Comparison of ENCODE assay signal across 8 cellular contexts in the genomic region with DNA sequence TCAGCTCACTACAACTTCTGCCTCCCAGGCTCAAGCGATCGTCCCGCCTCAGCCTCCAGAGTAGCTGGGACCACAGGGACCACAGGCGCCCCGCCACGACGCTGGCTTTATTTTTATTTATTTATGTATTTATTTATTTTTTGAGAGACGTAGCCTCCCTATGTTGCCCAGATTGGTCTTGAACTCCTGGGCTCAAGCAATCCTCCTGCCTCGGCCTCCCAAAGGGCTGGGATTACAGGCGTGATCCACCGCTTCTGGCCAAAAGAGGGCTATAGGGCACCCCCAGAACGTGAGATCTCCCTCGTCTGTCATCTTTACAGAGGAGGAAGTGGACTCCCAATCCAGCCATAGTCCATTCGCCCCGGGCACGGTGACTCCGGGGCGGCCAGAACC.
DNase-seq lines count a peak whose midpoint lies in the region; ATAC-seq and TF ChIP-seq lines count a peak whose summit lies in the region.
"Not testable (repeated sequence)": the region's sequence is repeated elsewhere in the genome, so short reads cannot be mapped to it uniquely, and the experiment has no call there.

No MANE protein-coding gene starts in this region.

- H3K79me2 ChIP-seq in neural cell (replicated peaks; ENCODE audit: insufficient read depth, low read length), result not testable (repeated sequence)

- H3K4me3 ChIP-seq in BJ (ENCODE audit: low read depth, low read length), result peak overlapping the region; percentile 36
- peak overlapping the region; percentile 59 for H3K4me3 ChIP-seq in HFF-Myc (replicated peaks; ENCODE audit: low read depth, low read length)
- H3K4me3 ChIP-seq in SJSA1, result peak overlapping the region; percentile 22
- H3K4me3 ChIP-seq in iPS-11a (ENCODE audit: low read depth, low read length), result peak overlapping the region; percentile 50
- H3K4me3 ChIP-seq in neural cell (ENCODE audit: low read length), result peak overlapping the region; percentile 69

- H3K36me3 Mint-ChIP-seq in activated naive CD8-positive, alpha-beta T cell; effector memory CD8-positive, alpha-beta T cell (ENCODE audit: insufficient read depth); stimulated activated naive B cell treated with anti-CD40 and anti-IgM and Interleukin-4, amounts not matched to agents 10 μg/mL and 1 μg/mL and 100 μg/mL, for 72 hours: not testable (repeated sequence)

- H3K9me2 ChIP-seq in neural cell (ENCODE audit: insufficient read depth, low read length), result not testable (repeated sequence)

- peak overlapping the region; percentile 63 for H3K27ac ChIP-seq in SJSA1
- H3K27ac ChIP-seq in neural cell (ENCODE audit: low read length), result not testable (repeated sequence)

- H3K9ac ChIP-seq in neural cell (ENCODE audit: low read length), result peak overlapping the region; percentile 66

- not testable (repeated sequence) for H3K4me1 Mint-ChIP-seq in activated naive CD8-positive, alpha-beta T cell (ENCODE audit: low read depth); effector memory CD8-positive, alpha-beta T cell (ENCODE audit: low read depth in 2 of 2)
- H3K4me1 Mint-ChIP-seq in stimulated activated naive B cell treated with anti-CD40 and anti-IgM and Interleukin-4, amounts not matched to agents 10 μg/mL and 1 μg/mL and 100 μg/mL, for 72 hours, result peaks cover 2 to 15% of the 10 kb centered on the region in 2 donors

- not testable (repeated sequence) for H3K36me3 ChIP-seq in BJ (ENCODE audit: control insufficient read depth, insufficient read depth, low read length); SJSA1; neural cell (ENCODE audit: insufficient read depth, low read length)

- H3K4me1 ChIP-seq in SJSA1 (replicated peaks), result not testable (repeated sequence)

- POLR2A ChIA-PET in BJ (lab: Charles Lee), result not testable (repeated sequence)

- peak overlapping the region; percentile 54 for H3K4me3 Mint-ChIP-seq in activated naive CD8-positive, alpha-beta T cell
- H3K4me3 Mint-ChIP-seq in effector memory CD8-positive, alpha-beta T cell, result peak overlapping the region; percentile 91
- peak overlapping the region; percentile 70 to 91 for H3K4me3 Mint-ChIP-seq in stimulated activated naive B cell treated with anti-CD40 and anti-IgM and Interleukin-4, amounts not matched to agents 10 μg/mL and 1 μg/mL and 100 μg/mL, for 72 hours

- CTCF ChIA-PET in BJ (lab: Yijun Ruan, JAX), result not testable (repeated sequence)

- TF ChIP-seq RAD21 in neural cell (conservative IDR thresholded peaks at IDR 0.05), result not testable (repeated sequence)

- not testable (repeated sequence) for H3K27me3 Mint-ChIP-seq in activated naive CD8-positive, alpha-beta T cell; effector memory CD8-positive, alpha-beta T cell; stimulated activated naive B cell treated with anti-CD40 and anti-IgM and Interleukin-4, amounts not matched to agents 10 μg/mL and 1 μg/mL and 100 μg/mL, for 72 hours

- ATAC-seq in effector memory CD8-positive, alpha-beta T cell (replicated peaks); stimulated activated naive B cell treated with anti-CD40 and anti-IgM and Interleukin-4, amounts not matched to agents 10 μg/mL and 1 μg/mL and 100 μg/mL, for 72 hours (replicated peaks): not testable (repeated sequence)

- TF ChIP-seq EP300 in neural cell (conservative IDR thresholded peaks at IDR 0.05; ENCODE audit: poor library complexity, severe bottlenecking), result not testable (repeated sequence)

- not testable (repeated sequence) for H4K20me1 ChIP-seq in neural cell (ENCODE audit: insufficient read depth)

- H3K27ac Mint-ChIP-seq in activated naive CD8-positive, alpha-beta T cell, result not testable (repeated sequence)
- peak overlapping the region; percentile 76 to 93 for H3K27ac Mint-ChIP-seq in effector memory CD8-positive, alpha-beta T cell
- peak overlapping the region; percentile 14 for H3K27ac Mint-ChIP-seq in stimulated activated naive B cell treated with anti-CD40 and anti-IgM and Interleukin-4, amounts not matched to agents 10 μg/mL and 1 μg/mL and 100 μg/mL, for 72 hours

- not testable (repeated sequence) for TF ChIP-seq CTCF in BJ (IDR thresholded peaks at IDR 0.05; ENCODE audit: insufficient read depth, low read depth, low read length); HFF-Myc (IDR thresholded peaks at IDR 0.05; ENCODE audit: low read depth, low read length, missing control alignments); neural cell (IDR thresholded peaks at IDR 0.05; ENCODE audit: poor library complexity, severe bottlenecking)

- not testable (repeated sequence) for H3K9me3 ChIP-seq in SJSA1 (replicated peaks); neural cell (ENCODE audit: low read length)

- not testable (repeated sequence) for H2AFZ ChIP-seq in neural cell (ENCODE audit: low read depth, low read length)

- H3K4me2 ChIP-seq in neural cell (ENCODE audit: low read length), result not testable (repeated sequence)

- H3K27me3 ChIP-seq in BJ (ENCODE audit: control insufficient read depth, insufficient read depth, low read length); SJSA1 (replicated peaks); neural cell (ENCODE audit: insufficient read depth, low read depth, low read length): not testable (repeated sequence)

- not testable (repeated sequence) for H3F3A ChIP-seq in neural cell (ENCODE audit: insufficient read depth, low read length, poor library complexity, severe bottlenecking)

- not testable (repeated sequence) for H3K9me3 Mint-ChIP-seq in activated naive CD8-positive, alpha-beta T cell (ENCODE audit: low read depth); effector memory CD8-positive, alpha-beta T cell; stimulated activated naive B cell treated with anti-CD40 and anti-IgM and Interleukin-4, amounts not matched to agents 10 μg/mL and 1 μg/mL and 100 μg/mL, for 72 hours

- not testable (repeated sequence) for DNase-seq in BJ (ENCODE audit: low read depth); HFF-Myc (ENCODE audit: extremely low read depth, low read depth); effector memory CD8-positive, alpha-beta T cell; stimulated activated naive B cell treated with anti-CD40 and anti-IgM and Interleukin-4, amounts not matched to agents 10 μg/mL and 1 μg/mL and 100 μg/mL, for 72 hours
- peak in 1 of 2 experiments; percentile 24 for DNase-seq in SJSA1 (ENCODE audit: low read depth in 1 of 2, low spot score in 2 of 2)
